Comparison of ENCODE assay signal across 9 cellular contexts in genomic region chr20:25058797-25059486, GRCh38. TPM values are rescaled to one million over a fixed set of nuclear protein-coding genes. Genes with fewer than 3 reads are reported as not detected.
DNase-seq lines count a peak whose midpoint lies in the region; ATAC-seq and TF ChIP-seq lines count a peak whose summit lies in the region.
"Had no signal": no experiment of that assay in that cellular context is flagged by ENCODE, and none has a peak within 500 bp of the region (broad histone marks: within the 10 kb centered on the region; RNA-seq: fewer than 3 reads in every experiment).

No MANE protein-coding gene starts in this region.

- H3K36me3 Mint-ChIP-seq in CD4-positive, alpha-beta T cell (ENCODE audit: low read depth): peaks cover 13% of the 10 kb centered on the region

- peak overlapping the region; percentile 89 for H3K27ac ChIP-seq in CD4-positive, alpha-beta T cell (ENCODE audit: low read depth, low read length)
- H3K27ac ChIP-seq in muscle layer of duodenum (ENCODE audit: low read length): peak overlapping the region; percentile 56

- H3K4me1 ChIP-seq in muscle layer of duodenum (ENCODE audit: control insufficient read depth in 1 of 2, insufficient read depth in 2 of 2, low read length in 2 of 2): peaks cover 25 to 36% of the 10 kb centered on the region in 2 donors

- H3K4me1 Mint-ChIP-seq in CD4-positive, alpha-beta T cell (ENCODE audit: low read depth): peaks cover 52% of the 10 kb centered on the region

- peak overlapping the region; percentile 88 for H3K27ac Mint-ChIP-seq in CD4-positive, alpha-beta T cell

- TF ChIP-seq CTCF in CD4-positive, alpha-beta T cell (IDR thresholded peaks at IDR 0.05): no peak

- no peak for DNase-seq in CD4-positive, alpha-beta T cell
- no peak for DNase-seq in Jurkat, Clone E6-1 (ENCODE audit: low read depth, low spot score)
- DNase-seq in cerebellar cortex (ENCODE audit: low spot score) (peak; percentile 66), LoVo (ENCODE audit: low spot score) (no peak), amniotic stem cell (lab: John Stamatoyannopoulos, UW) (no peak)

- H3K9me3 Mint-ChIP-seq in CD4-positive, alpha-beta T cell: no peaks in the 10 kb centered on the region

- no peaks in the 10 kb centered on the region for H3K36me3 ChIP-seq in muscle layer of duodenum (ENCODE audit: control insufficient read depth in 1 of 2, insufficient read depth in 2 of 2, low read length in 2 of 2)

- H3K4me3 ChIP-seq in Jurkat, Clone E6-1 (ENCODE audit: low read length): peak overlapping the region; percentile 79
- H3K4me3 ChIP-seq in muscle layer of duodenum (ENCODE audit: low read depth in 1 of 2, low read length in 2 of 2): peak overlapping the region; percentile 76 to 94

- no peaks in the 10 kb centered on the region for H3K27me3 ChIP-seq in CD4-positive, alpha-beta T cell (ENCODE audit: control insufficient read depth, insufficient read depth, low read length)
- no peaks in the 10 kb centered on the region for H3K27me3 ChIP-seq in muscle layer of duodenum (ENCODE audit: low read depth, low read length)

- H3K27me3 Mint-ChIP-seq in CD4-positive, alpha-beta T cell: no peaks in the 10 kb centered on the region

- H3K4me3 Mint-ChIP-seq in CD4-positive, alpha-beta T cell: peak overlapping the region; percentile 73

- POLR2A ChIA-PET in CD4-positive, alpha-beta T cell (lab: Charles Lee): interaction anchor here (0.7 to 3.5 kb wide), 17 partner anchors 15 to 349 kb away, joined by 3 to 77 read pairs (median 6); partner anchors contain the start of genes APMAP, ENTPD6, GINS1 and PYGB

- H3K9me3 ChIP-seq in CD4-positive, alpha-beta T cell (ENCODE audit: control insufficient read depth, low read length): no peaks in the 10 kb centered on the region
- H3K9me3 ChIP-seq in muscle layer of duodenum (ENCODE audit: control insufficient read depth in 1 of 2, low read length in 2 of 2): no peaks in the 10 kb centered on the region

- CTCF ChIA-PET in CD4-positive, alpha-beta T cell (lab: Charles Lee): interaction anchor here (0.7 to 3.6 kb wide), 3 partner anchors 65 to 136 kb away, joined by 3 to 13 read pairs (median 3); no protein-coding TSS in a partner anchor

- intact Hi-C loops in CD4-positive, alpha-beta T cell (cut with DNase I, micrococcal nuclease): loop anchor here in 1 of 2 experiments (5.0 to 10.0 kb wide), 4 partner anchors 188 to 1707 kb away; partner anchors contain the start of genes ABHD12, NAPB, NXT1 and PYGB

- ATAC-seq in CD4-positive, alpha-beta T cell (ENCODE audit: poor library complexity): peak; percentile 17
- ATAC-seq in GM21576 (IDR thresholded peaks at IDR 0.05; ENCODE audit: unreplicated experiment) (no peak), GM18870 (IDR thresholded peaks at IDR 0.05; ENCODE audit: unreplicated experiment) (no peak)

RNA-seq across cellular contexts. Expression of gene ACSS1, which starts 1.0 kb away (rescaled TPM):
- 10 to 100 TPM; 18.9 TPM for total RNA-seq in CD4-positive, alpha-beta T cell
- polyA plus RNA-seq in Jurkat, Clone E6-1 (2012; ENCODE audit: insufficient read depth, insufficient read length): 53.8 TPM

RNA-seq across cellular contexts. Expression of gene VSX1, which starts 23.0 kb away (rescaled TPM):
- not detected for total RNA-seq in CD4-positive, alpha-beta T cell
- polyA plus RNA-seq in Jurkat, Clone E6-1 (2012; ENCODE audit: insufficient read depth, insufficient read length): 0.85 TPM
- total RNA-seq: HT1080 had no signal
